11 cellular contexts compared by ENCODE assay signal in genomic region chr19:2330632-2331284, GRCh38. TPM values are rescaled to one million over a fixed set of nuclear protein-coding genes. Genes with fewer than 3 reads are reported as not detected.
DNase-seq lines count a peak whose midpoint lies in the region; ATAC-seq and TF ChIP-seq lines count a peak whose summit lies in the region.
"Had no signal": no experiment of that assay in that cellular context is flagged by ENCODE, and none has a peak within 500 bp of the region (broad histone marks: within the 10 kb centered on the region; RNA-seq: fewer than 3 reads in every experiment).

No MANE protein-coding gene starts in this region.

- H3K27me3 ChIP-seq in neural progenitor cell (no peaks in the 10 kb centered on the region), lower lobe of right lung (ENCODE audit: low read depth) (no peaks in the 10 kb centered on the region)

- peak overlapping the region; percentile 86 for H3K27ac Mint-ChIP-seq in neural progenitor cell

- H3K36me3 ChIP-seq in neural progenitor cell = no peaks in the 10 kb centered on the region
- peaks cover 2% of the 10 kb centered on the region for H3K36me3 ChIP-seq in lower lobe of right lung

- peaks cover 2% of the 10 kb centered on the region for H3K36me3 Mint-ChIP-seq in neural progenitor cell

- TF ChIP-seq CTCF in neural progenitor cell (IDR thresholded peaks at IDR 0.05) (no peak), lower lobe of right lung (IDR thresholded peaks at IDR 0.05) (no peak)

- peaks cover 64% of the 10 kb centered on the region for H3F3A ChIP-seq in neural progenitor cell (ENCODE audit: low read depth)

- H3K4me3 Mint-ChIP-seq in neural progenitor cell = peak overlapping the region; percentile 94

- peak overlapping the region; percentile 18 for H3K4me3 ChIP-seq in neural progenitor cell
- H3K4me3 ChIP-seq in lower lobe of right lung = no peak overlapping the region

- peak overlapping the region; percentile 99 for H3K4me2 ChIP-seq in neural progenitor cell

- H3K27me3 Mint-ChIP-seq in neural progenitor cell (ENCODE audit: insufficient read depth, low read depth) = peaks cover 12% of the 10 kb centered on the region

- H3K27ac ChIP-seq in caudate nucleus (ENCODE audit: low read depth, low read length) (peak overlapping the region; percentile 88), neural progenitor cell (peak overlapping the region; percentile 89), lower lobe of right lung (no peak overlapping the region)

- no peak for ATAC-seq in lower lobe of right lung
- ATAC-seq in HG03521 (IDR thresholded peaks at IDR 0.05; ENCODE audit: unreplicated experiment) = no peak

- H3K4me1 ChIP-seq in neural progenitor cell (peaks cover 29% of the 10 kb centered on the region), lower lobe of right lung (peaks cover 53% of the 10 kb centered on the region)

- H3K4me1 Mint-ChIP-seq in neural progenitor cell = peaks cover 54% of the 10 kb centered on the region

- H3K9me3 Mint-ChIP-seq in neural progenitor cell = peaks cover 2% of the 10 kb centered on the region

- H3K79me2 ChIP-seq in neural progenitor cell (ENCODE audit: low read depth) = peaks cover 89% of the 10 kb centered on the region

- no peak overlapping the region for H3K9ac ChIP-seq in neural progenitor cell

- peak; percentile 53 for DNase-seq in DMS79 treated with DMSO at 0.1 percent for 48 hours (lab: John Stamatoyannopoulos, UW)
- peak; percentile 48 to 66 for DNase-seq in NCI-H187 (lab: John Stamatoyannopoulos, UW)
- peak in 2 of 61 donors; percentile 11 to 43 for DNase-seq in caudate nucleus (lab: John Stamatoyannopoulos, UW)
- DNase-seq in neural progenitor cell (ENCODE audit: low spot score) = no peak
- no peak for DNase-seq in activated gamma-delta T cell (lab: John Stamatoyannopoulos, UW)
- no peak for DNase-seq in lower lobe of right lung
- no peak for DNase-seq in NCI-H1930 (lab: John Stamatoyannopoulos, UW)

- H3K9me3 ChIP-seq in neural progenitor cell (ENCODE audit: low read depth) = no peaks in the 10 kb centered on the region
- H3K9me3 ChIP-seq in lower lobe of right lung = no peaks in the 10 kb centered on the region

- intact Hi-C loops in lower lobe of right lung (cut with DNase I) = no loop called here

- H4K20me1 ChIP-seq in neural progenitor cell (ENCODE audit: low read depth) = peaks cover 63% of the 10 kb centered on the region

- H2AFZ ChIP-seq in neural progenitor cell (replicated peaks) = no peak overlapping the region

RNA-seq across cellular contexts. Expression of gene SPPL2B, which starts 2.3 kb away (rescaled TPM):
- 20.7 and 90.9 TPM in 2 replicates for total RNA-seq in neural progenitor cell (ENCODE audit: low replicate concordance)
- 52.3 TPM for total RNA-seq in lower lobe of right lung

RNA-seq across cellular contexts. Expression of gene LSM7, which starts 2.4 kb away (rescaled TPM):
- 183 and 317 TPM in 2 replicates for total RNA-seq in neural progenitor cell (ENCODE audit: low replicate concordance)
- total RNA-seq in lower lobe of right lung = 58.2 TPM

RNA-seq across cellular contexts. Expression of gene LINGO3, which starts 22.8 kb away (rescaled TPM):
- 1.5 TPM in 1 of 2 replicates, not detected in the other for total RNA-seq in neural progenitor cell (ENCODE audit: low replicate concordance)
- not detected for total RNA-seq in lower lobe of right lung
- total RNA-seq: epithelial cell of proximal tubule had no signal

RNA-seq across cellular contexts. Expression of gene TMPRSS9, which starts 29.3 kb away (rescaled TPM):
- total RNA-seq in neural progenitor cell (ENCODE audit: low replicate concordance) (0.40 TPM in 1 of 2 replicates, not detected in the other), lower lobe of right lung (not detected)
- total RNA-seq: activated CD8-positive, alpha-beta memory T cell treated with anti-CD3 and anti-CD28 coated beads for 36 hours; epithelial cell of proximal tubule had no signal

RNA-seq across cellular contexts. Expression of gene PEAK3, which starts 48.8 kb away (rescaled TPM):
- total RNA-seq in neural progenitor cell (ENCODE audit: low replicate concordance) (not detected in 2 replicates), lower lobe of right lung (7.5 TPM)
- total RNA-seq: epithelial cell of proximal tubule, NCI-H460 had no signal

Comparison
In these comparisons a context has a peak if more than half of its experiments do, and no peak if none do; other contexts are left out.
1. DNase-seq: peak in DMS79 treated with DMSO at 0.1 percent for 48 hours (single experiment) and NCI-H187 (2 of 2); none in neural progenitor cell (single experiment), activated gamma-delta T cell (single experiment), lower lobe of right lung (single experiment) and NCI-H1930 (0 of 2).